Comparison of ENCODE assay signal across 1 cellular context in the genomic region with DNA sequence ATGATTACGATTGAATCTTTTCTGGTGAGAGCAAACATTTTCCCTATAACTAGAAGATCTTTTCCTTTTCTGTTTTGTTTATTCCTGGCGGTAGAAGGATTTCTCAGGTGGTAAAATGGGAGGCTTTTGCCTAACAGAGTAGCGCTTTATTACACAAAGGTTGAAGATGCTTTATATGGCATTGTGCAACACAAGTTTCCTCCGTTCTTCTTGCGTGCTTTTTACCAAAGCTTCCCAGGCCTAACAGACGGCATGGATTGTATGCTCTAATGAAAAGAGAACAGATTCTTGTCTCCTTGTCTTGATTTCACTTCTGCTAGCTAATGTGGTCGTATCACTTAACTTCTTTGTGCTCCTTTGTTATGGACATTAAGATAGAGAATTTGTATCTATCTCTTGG.
TF ChIP-seq lines count a peak whose summit lies in the region.

No MANE protein-coding gene starts in this region.

TF ChIP-seq in HepG2, 621 proteins besides CTCF, POLR2A, EP300 and RAD21:
- TF ChIP-seq CC2D1A (CRISPR knock-in tag; IDR thresholded peaks at IDR 0.05) (no peak), CEBPB (IDR thresholded peaks at IDR 0.05; ENCODE audit: borderline replicate concordance, low read depth, low read length) (peak; percentile 56; the same call in 1 of the 2 replicates)
